ENCODE assay signal across 8 cellular contexts in the genomic region with DNA sequence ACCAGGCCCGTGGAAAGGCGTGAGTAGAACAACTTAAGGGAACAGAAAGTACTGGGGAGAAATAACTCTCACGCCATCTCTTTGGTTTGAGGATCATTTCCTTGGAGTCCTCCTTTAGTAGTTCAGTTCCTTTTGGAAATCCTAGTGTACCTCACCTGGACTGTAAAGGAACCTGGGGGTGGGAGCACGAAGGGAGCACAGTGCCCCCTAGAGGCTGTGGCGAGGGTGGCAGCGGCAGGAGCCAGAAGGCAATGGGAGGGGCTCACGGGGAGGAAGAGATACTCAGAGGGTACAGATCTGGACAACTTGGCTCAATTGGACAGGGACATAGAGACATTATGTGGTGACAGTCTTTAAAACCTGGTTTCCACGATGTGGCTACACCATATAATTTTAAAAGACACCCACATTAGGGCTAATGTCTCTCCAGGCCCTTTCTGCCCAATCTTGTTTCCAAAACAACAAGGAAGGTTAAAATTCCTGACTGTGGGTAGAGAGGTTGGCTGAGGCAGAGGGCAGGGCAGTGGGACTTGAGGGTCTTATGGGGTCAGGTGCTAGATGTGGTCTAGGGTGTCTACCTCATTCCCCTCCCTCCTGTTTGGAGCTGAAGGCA.
DNase-seq lines count a peak whose midpoint lies in the region; ATAC-seq and TF ChIP-seq lines count a peak whose summit lies in the region.

No MANE protein-coding gene starts in this region.

- H4K20me1 ChIP-seq in HCT116 (ENCODE audit: insufficient read depth): no peaks in the 10 kb centered on the region

- DNase-seq in EH (ENCODE audit: low read depth) (peak; percentile 34), HCT116 (ENCODE audit: low read depth, low spot score) (peak; percentile 16), NCI-H774 (lab: John Stamatoyannopoulos, UW) (peak; percentile 34), activated T-cell treated with anti-CD3 and anti-CD28 coated beads for 24 hours (ENCODE audit: low read depth) (peak; percentile 37), fibroblast of the aortic adventitia (ENCODE audit: low read depth) (peak; percentile 4), renal cortical epithelial cell (ENCODE audit: low read depth) (peak; percentile 7)

- TF ChIP-seq RAD21 in HCT116 (IDR thresholded peaks at IDR 0.05; ENCODE audit: low read depth): peak; percentile 77

- no peaks in the 10 kb centered on the region for H3K36me3 ChIP-seq in HCT116 (ENCODE audit: control insufficient read depth in 1 of 2, insufficient read depth in 2 of 2, low read length in 2 of 2)

- POLR2A ChIA-PET in HCT116 (lab: Charles Lee): no interaction called here

- CTCF ChIA-PET in HCT116 (lab: Charles Lee): interaction anchor here (1.0 kb wide), 1 partner anchor 238 kb away, joined by 3 read pairs; no protein-coding TSS in a partner anchor

- no peak overlapping the region for H2AFZ ChIP-seq in HCT116 (ENCODE audit: low read depth, low read length, poor library complexity, severe bottlenecking)

- H3K4me1 ChIP-seq in HCT116 (ENCODE audit: control insufficient read depth in 1 of 2, insufficient read depth in 2 of 2, low read length in 2 of 2): peaks cover 4 to 29% of the 10 kb centered on the region in 2 experiments; a peak in 2 of 4 replicates

- no peak for TF ChIP-seq POLR2A in HCT116 (IDR thresholded peaks at IDR 0.05; ENCODE audit: borderline replicate concordance, extremely low read depth, insufficient read depth, insufficient read length)

- TF ChIP-seq CTCF in HCT116 (IDR thresholded peaks at IDR 0.05 in 2 of 3, conservative IDR thresholded peaks at IDR 0.05 in 1 of 3; ENCODE audit: borderline replicate concordance in 1 of 3, insufficient read depth in 1 of 3, low read depth in 2 of 3, low read length in 2 of 3) (peak; percentile 67 to 99 (median 98); a peak in 5 of 6 replicates), fibroblast of the aortic adventitia (IDR thresholded peaks at IDR 0.05; ENCODE audit: insufficient read depth, low read length) (peak; percentile 78)

- no peaks in the 10 kb centered on the region for H3K9me2 ChIP-seq in HCT116 (ENCODE audit: insufficient read depth)

- H3K27me3 ChIP-seq in HCT116 (ENCODE audit: insufficient read depth, low read length): no peaks in the 10 kb centered on the region

- ATAC-seq in HCT116 (peak; percentile 96), HG03457 (IDR thresholded peaks at IDR 0.05; ENCODE audit: unreplicated experiment) (no peak), GM18907 (IDR thresholded peaks at IDR 0.05; ENCODE audit: unreplicated experiment) (no peak)

- no peak overlapping the region for H3K9ac ChIP-seq in HCT116 (ENCODE audit: low read length)

- H3K79me2 ChIP-seq in HCT116 (ENCODE audit: insufficient read depth, low read length): no peaks in the 10 kb centered on the region

- intact Hi-C loops in HCT116 (cut with micrococcal nuclease): loop anchor here (2.0 to 10.0 kb wide), 3 partner anchors 237 to 519 kb away; no protein-coding TSS in a partner anchor

- no peaks in the 10 kb centered on the region for H3K9me3 ChIP-seq in HCT116 (ENCODE audit: control insufficient read depth in 1 of 2, insufficient read depth in 1 of 2, low read depth in 1 of 2, low read length in 2 of 2)

- H3K4me3 ChIP-seq in HCT116 (replicated peaks in 1 of 2; ENCODE audit: low read depth in 1 of 2, low read length in 2 of 2): no peak overlapping the region
- no peak overlapping the region for H3K4me3 ChIP-seq in fibroblast of the aortic adventitia (ENCODE audit: low read depth, low read length)

- RAD21 ChIA-PET in HCT116 (lab: Charles Lee; ENCODE audit: low non-redundant PET in 1 of 2, low total read pairs in 2 of 2, uncharacterized antibody in 2 of 2, unreplicated experiment in 2 of 2): interaction anchor here in 1 of 2 experiments (1.5 kb wide), 1 partner anchor 238 kb away, joined by 4 read pairs; no protein-coding TSS in a partner anchor

- no peak overlapping the region for H3K27ac ChIP-seq in HCT116 (ENCODE audit: low read depth, low read length)

- no TSS peak for BruUV-seq in HCT116 (replicated peaks; lab: Mats Ljungman, UMichigan)

- no peak overlapping the region for H3K4me2 ChIP-seq in HCT116 (ENCODE audit: low read length)

TF ChIP-seq in HCT116, 20 proteins besides CTCF, POLR2A, EP300 and RAD21:
- TF ChIP-seq ZFX (IDR thresholded peaks at IDR 0.05) (no peak), SRF (IDR thresholded peaks at IDR 0.05; ENCODE audit: low read depth) (no peak), TCF7L2 (IDR thresholded peaks at IDR 0.05; ENCODE audit: borderline replicate concordance, extremely low read depth, insufficient read depth, insufficient read length) (no peak), ZNF274 (IDR thresholded peaks at IDR 0.05; ENCODE audit: low read depth, low read length) (no peak), EGR1 (IDR thresholded peaks at IDR 0.05; ENCODE audit: low read depth) (no peak), YY1 (IDR thresholded peaks at IDR 0.05; ENCODE audit: extremely low read depth, insufficient replicate concordance, low read depth, low read length) (no peak), POLR2AphosphoS5 (IDR thresholded peaks at IDR 0.05; ENCODE audit: low read depth, low read length) (no peak), CEBPB (IDR thresholded peaks at IDR 0.05; ENCODE audit: low read depth) (no peak)
- TF ChIP-seq, protein P1, sequence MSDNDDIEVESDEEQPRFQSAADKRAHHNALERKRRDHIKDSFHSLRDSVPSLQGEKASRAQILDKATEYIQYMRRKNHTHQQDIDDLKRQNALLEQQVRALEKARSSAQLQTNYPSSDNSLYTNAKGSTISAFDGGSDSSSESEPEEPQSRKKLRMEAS (IDR thresholded peaks at IDR 0.05): no peak
- TF ChIP-seq, protein P2, sequence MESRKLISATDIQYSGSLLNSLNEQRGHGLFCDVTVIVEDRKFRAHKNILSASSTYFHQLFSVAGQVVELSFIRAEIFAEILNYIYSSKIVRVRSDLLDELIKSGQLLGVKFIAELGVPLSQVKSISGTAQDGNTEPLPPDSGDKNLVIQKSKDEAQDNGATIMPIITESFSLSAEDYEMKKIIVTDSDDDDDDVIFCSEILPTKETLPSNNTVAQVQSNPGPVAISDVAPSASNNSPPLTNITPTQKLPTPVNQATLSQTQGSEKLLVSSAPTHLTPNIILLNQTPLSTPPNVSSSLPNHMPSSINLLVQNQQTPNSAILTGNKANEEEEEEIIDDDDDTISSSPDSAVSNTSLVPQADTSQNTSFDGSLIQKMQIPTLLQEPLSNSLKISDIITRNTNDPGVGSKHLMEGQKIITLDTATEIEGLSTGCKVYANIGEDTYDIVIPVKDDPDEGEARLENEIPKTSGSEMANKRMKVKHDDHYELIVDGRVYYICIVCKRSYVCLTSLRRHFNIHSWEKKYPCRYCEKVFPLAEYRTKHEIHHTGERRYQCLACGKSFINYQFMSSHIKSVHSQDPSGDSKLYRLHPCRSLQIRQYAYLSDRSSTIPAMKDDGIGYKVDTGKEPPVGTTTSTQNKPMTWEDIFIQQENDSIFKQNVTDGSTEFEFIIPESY (IDR thresholded peaks at IDR 0.05; ENCODE audit: extremely low read depth, insufficient replicate concordance, low read length): no peak
